1 cellular context compared by ENCODE assay signal in the genomic region with DNA sequence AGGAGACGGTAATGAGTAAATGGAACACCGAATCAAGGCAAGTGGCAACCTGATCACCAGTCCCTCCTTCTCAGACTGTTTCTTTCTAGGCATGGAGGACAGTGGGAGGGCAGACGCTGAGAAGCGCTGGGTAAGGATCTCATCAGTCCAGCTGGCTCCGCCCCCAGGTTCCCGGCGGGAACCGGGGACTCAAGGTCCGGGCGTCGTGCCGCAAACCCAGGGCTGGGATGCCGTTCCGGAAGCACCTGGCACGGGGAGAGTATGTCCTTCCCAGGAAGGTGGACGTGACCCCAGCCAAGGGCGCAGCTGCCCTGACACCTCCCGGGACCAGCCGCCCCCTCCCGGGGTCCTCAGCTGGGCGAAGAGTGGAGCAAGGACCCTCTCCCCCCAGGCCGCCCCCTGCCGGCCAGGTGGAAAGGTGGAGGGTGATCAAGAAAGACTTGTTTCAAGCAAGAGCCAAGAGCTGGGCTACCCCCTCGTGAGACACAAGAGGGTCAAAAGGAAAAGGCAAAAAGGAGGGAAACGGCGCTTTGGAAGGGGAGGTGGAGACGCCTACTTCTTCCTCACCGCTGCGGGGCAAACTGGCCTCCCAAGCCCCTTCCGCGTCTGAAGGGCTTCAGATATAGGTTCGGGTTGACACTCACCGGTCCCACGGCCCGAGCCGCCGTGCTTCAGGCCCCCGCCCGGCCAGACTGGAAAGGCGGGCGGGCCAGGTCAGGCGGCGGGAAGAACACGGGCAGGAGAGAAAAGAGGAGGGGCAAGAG.
TF ChIP-seq lines count a peak whose summit lies in the region.

A gene with protein sequence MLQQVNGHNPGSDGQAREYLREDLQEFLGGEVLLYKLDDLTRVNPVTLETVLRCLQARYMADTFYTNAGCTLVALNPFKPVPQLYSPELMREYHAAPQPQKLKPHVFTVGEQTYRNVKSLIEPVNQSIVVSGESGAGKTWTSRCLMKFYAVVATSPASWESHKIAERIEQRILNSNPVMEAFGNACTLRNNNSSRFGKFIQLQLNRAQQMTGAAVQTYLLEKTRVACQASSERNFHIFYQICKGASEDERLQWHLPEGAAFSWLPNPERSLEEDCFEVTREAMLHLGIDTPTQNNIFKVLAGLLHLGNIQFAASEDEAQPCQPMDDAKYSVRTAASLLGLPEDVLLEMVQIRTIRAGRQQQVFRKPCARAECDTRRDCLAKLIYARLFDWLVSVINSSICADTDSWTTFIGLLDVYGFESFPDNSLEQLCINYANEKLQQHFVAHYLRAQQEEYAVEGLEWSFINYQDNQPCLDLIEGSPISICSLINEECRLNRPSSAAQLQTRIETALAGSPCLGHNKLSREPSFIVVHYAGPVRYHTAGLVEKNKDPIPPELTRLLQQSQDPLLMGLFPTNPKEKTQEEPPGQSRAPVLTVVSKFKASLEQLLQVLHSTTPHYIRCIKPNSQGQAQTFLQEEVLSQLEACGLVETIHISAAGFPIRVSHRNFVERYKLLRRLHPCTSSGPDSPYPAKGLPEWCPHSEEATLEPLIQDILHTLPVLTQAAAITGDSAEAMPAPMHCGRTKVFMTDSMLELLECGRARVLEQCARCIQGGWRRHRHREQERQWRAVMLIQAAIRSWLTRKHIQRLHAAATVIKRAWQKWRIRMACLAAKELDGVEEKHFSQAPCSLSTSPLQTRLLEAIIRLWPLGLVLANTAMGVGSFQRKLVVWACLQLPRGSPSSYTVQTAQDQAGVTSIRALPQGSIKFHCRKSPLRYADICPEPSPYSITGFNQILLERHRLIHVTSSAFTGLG (minus strand): TSS at position 752 of the 764 bp plus-strand sequence. CDS start 2,330 bp downstream, outside the sequence.

TF ChIP-seq in GM12878, 131 proteins besides CTCF, POLR2A, EP300 and RAD21:
- TF ChIP-seq IKZF2 (IDR thresholded peaks at IDR 0.05), result peak; percentile 57 to 64; a peak in 3 of 4 replicates
- TF ChIP-seq SMARCA5 (IDR thresholded peaks at IDR 0.05), result peak; percentile 55
- no peak for TF ChIP-seq CREM (IDR thresholded peaks at IDR 0.05; ENCODE audit: low read depth)
- TF ChIP-seq, protein P1, sequence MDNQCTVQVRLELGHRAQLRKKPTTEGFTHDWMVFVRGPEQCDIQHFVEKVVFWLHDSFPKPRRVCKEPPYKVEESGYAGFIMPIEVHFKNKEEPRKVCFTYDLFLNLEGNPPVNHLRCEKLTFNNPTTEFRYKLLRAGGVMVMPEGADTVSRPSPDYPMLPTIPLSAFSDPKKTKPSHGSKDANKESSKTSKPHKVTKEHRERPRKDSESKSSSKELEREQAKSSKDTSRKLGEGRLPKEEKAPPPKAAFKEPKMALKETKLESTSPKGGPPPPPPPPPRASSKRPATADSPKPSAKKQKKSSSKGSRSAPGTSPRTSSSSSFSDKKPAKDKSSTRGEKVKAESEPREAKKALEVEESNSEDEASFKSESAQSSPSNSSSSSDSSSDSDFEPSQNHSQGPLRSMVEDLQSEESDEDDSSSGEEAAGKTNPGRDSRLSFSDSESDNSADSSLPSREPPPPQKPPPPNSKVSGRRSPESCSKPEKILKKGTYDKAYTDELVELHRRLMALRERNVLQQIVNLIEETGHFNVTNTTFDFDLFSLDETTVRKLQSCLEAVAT (IDR thresholded peaks at IDR 0.05), result no peak
- TF ChIP-seq GATAD2B (conservative IDR thresholded peaks at IDR 0.05; ENCODE audit: low read depth), result peak; percentile 72; the same call in 1 of the 2 replicates
- TF ChIP-seq SMC3 (IDR thresholded peaks at IDR 0.05; ENCODE audit: borderline replicate concordance, low read length), result 0 out of 2 replicates have a peak, but pooled peaks have one; percentile 11
- TF ChIP-seq NR2C1 (IDR thresholded peaks at IDR 0.05), result no peak
- no peak for TF ChIP-seq KDM1A (IDR thresholded peaks at IDR 0.05; ENCODE audit: borderline replicate concordance)
- TF ChIP-seq POU2F2 (IDR thresholded peaks at IDR 0.05; ENCODE audit: borderline replicate concordance, low read depth, low read length), result no peak
- no peak for TF ChIP-seq MXI1 (IDR thresholded peaks at IDR 0.05; ENCODE audit: low read depth, low read length)
- 0 out of 2 replicates have a peak, but pooled peaks have one; percentile 10 for TF ChIP-seq MTA3 (IDR thresholded peaks at IDR 0.05; ENCODE audit: borderline replicate concordance, low read length)
- no peak for TF ChIP-seq BHLHE40 (IDR thresholded peaks at IDR 0.05; ENCODE audit: borderline replicate concordance in 1 of 2, low read depth in 2 of 2, low read length in 1 of 2)
- peak; percentile 13 for TF ChIP-seq ZNF207 (IDR thresholded peaks at IDR 0.05; ENCODE audit: borderline replicate concordance)
- TF ChIP-seq CBFB (IDR thresholded peaks at IDR 0.05; ENCODE audit: low read depth), result peak; percentile 26; the same call in 1 of the 2 replicates
- no peak for TF ChIP-seq MTA2 (IDR thresholded peaks at IDR 0.05; ENCODE audit: low read depth)
- TF ChIP-seq IKZF1 (conservative IDR thresholded peaks at IDR 0.05), result peak; percentile 77
- TF ChIP-seq SIX5 (IDR thresholded peaks at IDR 0.05; ENCODE audit: low read depth, low read length, severe bottlenecking), result no peak
- TF ChIP-seq, protein P2, sequence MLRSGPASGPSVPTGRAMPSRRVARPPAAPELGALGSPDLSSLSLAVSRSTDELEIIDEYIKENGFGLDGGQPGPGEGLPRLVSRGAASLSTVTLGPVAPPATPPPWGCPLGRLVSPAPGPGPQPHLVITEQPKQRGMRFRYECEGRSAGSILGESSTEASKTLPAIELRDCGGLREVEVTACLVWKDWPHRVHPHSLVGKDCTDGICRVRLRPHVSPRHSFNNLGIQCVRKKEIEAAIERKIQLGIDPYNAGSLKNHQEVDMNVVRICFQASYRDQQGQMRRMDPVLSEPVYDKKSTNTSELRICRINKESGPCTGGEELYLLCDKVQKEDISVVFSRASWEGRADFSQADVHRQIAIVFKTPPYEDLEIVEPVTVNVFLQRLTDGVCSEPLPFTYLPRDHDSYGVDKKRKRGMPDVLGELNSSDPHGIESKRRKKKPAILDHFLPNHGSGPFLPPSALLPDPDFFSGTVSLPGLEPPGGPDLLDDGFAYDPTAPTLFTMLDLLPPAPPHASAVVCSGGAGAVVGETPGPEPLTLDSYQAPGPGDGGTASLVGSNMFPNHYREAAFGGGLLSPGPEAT (IDR thresholded peaks at IDR 0.05; ENCODE audit: low read depth), result no peak
- TF ChIP-seq, protein P3, sequence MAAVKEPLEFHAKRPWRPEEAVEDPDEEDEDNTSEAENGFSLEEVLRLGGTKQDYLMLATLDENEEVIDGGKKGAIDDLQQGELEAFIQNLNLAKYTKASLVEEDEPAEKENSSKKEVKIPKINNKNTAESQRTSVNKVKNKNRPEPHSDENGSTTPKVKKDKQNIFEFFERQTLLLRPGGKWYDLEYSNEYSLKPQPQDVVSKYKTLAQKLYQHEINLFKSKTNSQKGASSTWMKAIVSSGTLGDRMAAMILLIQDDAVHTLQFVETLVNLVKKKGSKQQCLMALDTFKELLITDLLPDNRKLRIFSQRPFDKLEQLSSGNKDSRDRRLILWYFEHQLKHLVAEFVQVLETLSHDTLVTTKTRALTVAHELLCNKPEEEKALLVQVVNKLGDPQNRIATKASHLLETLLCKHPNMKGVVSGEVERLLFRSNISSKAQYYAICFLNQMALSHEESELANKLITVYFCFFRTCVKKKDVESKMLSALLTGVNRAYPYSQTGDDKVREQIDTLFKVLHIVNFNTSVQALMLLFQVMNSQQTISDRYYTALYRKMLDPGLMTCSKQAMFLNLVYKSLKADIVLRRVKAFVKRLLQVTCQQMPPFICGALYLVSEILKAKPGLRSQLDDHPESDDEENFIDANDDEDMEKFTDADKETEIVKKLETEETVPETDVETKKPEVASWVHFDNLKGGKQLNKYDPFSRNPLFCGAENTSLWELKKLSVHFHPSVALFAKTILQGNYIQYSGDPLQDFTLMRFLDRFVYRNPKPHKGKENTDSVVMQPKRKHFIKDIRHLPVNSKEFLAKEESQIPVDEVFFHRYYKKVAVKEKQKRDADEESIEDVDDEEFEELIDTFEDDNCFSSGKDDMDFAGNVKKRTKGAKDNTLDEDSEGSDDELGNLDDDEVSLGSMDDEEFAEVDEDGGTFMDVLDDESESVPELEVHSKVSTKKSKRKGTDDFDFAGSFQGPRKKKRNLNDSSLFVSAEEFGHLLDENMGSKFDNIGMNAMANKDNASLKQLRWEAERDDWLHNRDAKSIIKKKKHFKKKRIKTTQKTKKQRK (IDR thresholded peaks at IDR 0.05; ENCODE audit: low read depth, low read length), result no peak
- no peak for TF ChIP-seq BRCA1 (IDR thresholded peaks at IDR 0.05; ENCODE audit: low read depth, low read length)
- TF ChIP-seq SUPT20H (IDR thresholded peaks at IDR 0.05; ENCODE audit: borderline replicate concordance, control insufficient read depth, low read depth, low read length), result no peak
- TF ChIP-seq HDGF (IDR thresholded peaks at IDR 0.05), result 0 out of 2 replicates have a peak, but pooled peaks have one; percentile 19
- TF ChIP-seq ZNF274 (IDR thresholded peaks at IDR 0.05; ENCODE audit: insufficient read depth, insufficient read length), result no peak
- TF ChIP-seq TARDBP (IDR thresholded peaks at IDR 0.05; ENCODE audit: borderline replicate concordance), result peak; percentile 18; the same call in 1 of the 2 replicates
- no peak for TF ChIP-seq SMAD1 (IDR thresholded peaks at IDR 0.05; ENCODE audit: low read depth, partially characterized antibody)
- TF ChIP-seq TCF12 (IDR thresholded peaks at IDR 0.05; ENCODE audit: low read depth, low read length), result 0 out of 2 replicates have a peak, but pooled peaks have one; percentile 4
- peak; percentile 15; the same call in 1 of the 2 replicates for TF ChIP-seq YY1 (IDR thresholded peaks at IDR 0.05; ENCODE audit: low read depth, low read length)
- TF ChIP-seq MYC (IDR thresholded peaks at IDR 0.05; ENCODE audit: insufficient read depth, insufficient read length, insufficient replicate concordance, low read length, severe bottlenecking), result no peak
- TF ChIP-seq PML (IDR thresholded peaks at IDR 0.05; ENCODE audit: low read length), result peak; percentile 41; the same call in 1 of the 2 replicates
- TF ChIP-seq NFYA (IDR thresholded peaks at IDR 0.05; ENCODE audit: borderline replicate concordance, low read depth, low read length), result no peak
- TF ChIP-seq TCF3 (IDR thresholded peaks at IDR 0.05; ENCODE audit: borderline replicate concordance, insufficient read depth, low read depth, low read length), result no peak
- TF ChIP-seq, protein P4, sequence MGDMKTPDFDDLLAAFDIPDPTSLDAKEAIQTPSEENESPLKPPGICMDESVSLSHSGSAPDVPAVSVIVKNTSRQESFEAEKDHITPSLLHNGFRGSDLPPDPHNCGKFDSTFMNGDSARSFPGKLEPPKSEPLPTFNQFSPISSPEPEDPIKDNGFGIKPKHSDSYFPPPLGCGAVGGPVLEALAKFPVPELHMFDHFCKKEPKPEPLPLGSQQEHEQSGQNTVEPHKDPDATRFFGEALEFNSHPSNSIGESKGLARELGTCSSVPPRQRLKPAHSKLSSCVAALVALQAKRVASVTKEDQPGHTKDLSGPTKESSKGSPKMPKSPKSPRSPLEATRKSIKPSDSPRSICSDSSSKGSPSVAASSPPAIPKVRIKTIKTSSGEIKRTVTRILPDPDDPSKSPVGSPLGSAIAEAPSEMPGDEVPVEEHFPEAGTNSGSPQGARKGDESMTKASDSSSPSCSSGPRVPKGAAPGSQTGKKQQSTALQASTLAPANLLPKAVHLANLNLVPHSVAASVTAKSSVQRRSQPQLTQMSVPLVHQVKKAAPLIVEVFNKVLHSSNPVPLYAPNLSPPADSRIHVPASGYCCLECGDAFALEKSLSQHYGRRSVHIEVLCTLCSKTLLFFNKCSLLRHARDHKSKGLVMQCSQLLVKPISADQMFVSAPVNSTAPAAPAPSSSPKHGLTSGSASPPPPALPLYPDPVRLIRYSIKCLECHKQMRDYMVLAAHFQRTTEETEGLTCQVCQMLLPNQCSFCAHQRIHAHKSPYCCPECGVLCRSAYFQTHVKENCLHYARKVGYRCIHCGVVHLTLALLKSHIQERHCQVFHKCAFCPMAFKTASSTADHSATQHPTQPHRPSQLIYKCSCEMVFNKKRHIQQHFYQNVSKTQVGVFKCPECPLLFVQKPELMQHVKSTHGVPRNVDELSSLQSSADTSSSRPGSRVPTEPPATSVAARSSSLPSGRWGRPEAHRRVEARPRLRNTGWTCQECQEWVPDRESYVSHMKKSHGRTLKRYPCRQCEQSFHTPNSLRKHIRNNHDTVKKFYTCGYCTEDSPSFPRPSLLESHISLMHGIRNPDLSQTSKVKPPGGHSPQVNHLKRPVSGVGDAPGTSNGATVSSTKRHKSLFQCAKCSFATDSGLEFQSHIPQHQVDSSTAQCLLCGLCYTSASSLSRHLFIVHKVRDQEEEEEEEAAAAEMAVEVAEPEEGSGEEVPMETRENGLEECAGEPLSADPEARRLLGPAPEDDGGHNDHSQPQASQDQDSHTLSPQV (IDR thresholded peaks at IDR 0.05), result no peak
- peak; percentile 7 for TF ChIP-seq EED (IDR thresholded peaks at IDR 0.05; ENCODE audit: low read depth)
- TF ChIP-seq, protein P5, sequence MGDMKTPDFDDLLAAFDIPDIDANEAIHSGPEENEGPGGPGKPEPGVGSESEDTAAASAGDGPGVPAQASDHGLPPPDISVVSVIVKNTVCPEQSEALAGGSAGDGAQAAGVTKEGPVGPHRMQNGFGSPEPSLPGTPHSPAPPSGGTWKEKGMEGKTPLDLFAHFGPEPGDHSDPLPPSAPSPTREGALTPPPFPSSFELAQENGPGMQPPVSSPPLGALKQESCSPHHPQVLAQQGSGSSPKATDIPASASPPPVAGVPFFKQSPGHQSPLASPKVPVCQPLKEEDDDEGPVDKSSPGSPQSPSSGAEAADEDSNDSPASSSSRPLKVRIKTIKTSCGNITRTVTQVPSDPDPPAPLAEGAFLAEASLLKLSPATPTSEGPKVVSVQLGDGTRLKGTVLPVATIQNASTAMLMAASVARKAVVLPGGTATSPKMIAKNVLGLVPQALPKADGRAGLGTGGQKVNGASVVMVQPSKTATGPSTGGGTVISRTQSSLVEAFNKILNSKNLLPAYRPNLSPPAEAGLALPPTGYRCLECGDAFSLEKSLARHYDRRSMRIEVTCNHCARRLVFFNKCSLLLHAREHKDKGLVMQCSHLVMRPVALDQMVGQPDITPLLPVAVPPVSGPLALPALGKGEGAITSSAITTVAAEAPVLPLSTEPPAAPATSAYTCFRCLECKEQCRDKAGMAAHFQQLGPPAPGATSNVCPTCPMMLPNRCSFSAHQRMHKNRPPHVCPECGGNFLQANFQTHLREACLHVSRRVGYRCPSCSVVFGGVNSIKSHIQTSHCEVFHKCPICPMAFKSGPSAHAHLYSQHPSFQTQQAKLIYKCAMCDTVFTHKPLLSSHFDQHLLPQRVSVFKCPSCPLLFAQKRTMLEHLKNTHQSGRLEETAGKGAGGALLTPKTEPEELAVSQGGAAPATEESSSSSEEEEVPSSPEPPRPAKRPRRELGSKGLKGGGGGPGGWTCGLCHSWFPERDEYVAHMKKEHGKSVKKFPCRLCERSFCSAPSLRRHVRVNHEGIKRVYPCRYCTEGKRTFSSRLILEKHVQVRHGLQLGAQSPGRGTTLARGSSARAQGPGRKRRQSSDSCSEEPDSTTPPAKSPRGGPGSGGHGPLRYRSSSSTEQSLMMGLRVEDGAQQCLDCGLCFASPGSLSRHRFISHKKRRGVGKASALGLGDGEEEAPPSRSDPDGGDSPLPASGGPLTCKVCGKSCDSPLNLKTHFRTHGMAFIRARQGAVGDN (IDR thresholded peaks at IDR 0.05), result no peak
